In genomic region chr1:162013289-162013688, GRCh38 we compare ENCODE assay signal across 9 cellular contexts. TPM values are rescaled to one million over a fixed set of nuclear protein-coding genes. Genes with fewer than 3 reads are reported as not detected.
"Had no signal": no experiment of that assay in that cellular context is flagged by ENCODE, and none has a peak within 500 bp of the region (broad histone marks: within the 10 kb centered on the region; RNA-seq: fewer than 3 reads in every experiment).

No MANE protein-coding gene starts in this region.

- DNase-seq: GDM1, GF-D8 had no signal

- ATAC-seq: GM12878 had no signal

- H3K4me3 ChIP-seq: GM12878 had no signal

- FAIRE-seq: G401.6, GM12878, GM12891, GM12892, GM18507, GM19239 had no signal

RNA-seq across cellular contexts. Expression of gene OLFML2B, which starts 10.4 kb away (rescaled TPM):
- total RNA-seq: G401, GM12878 had no signal
- polyA plus RNA-seq: GM12878 had no signal
